ENCODE assay signal across 28 cellular contexts in the genomic region with DNA sequence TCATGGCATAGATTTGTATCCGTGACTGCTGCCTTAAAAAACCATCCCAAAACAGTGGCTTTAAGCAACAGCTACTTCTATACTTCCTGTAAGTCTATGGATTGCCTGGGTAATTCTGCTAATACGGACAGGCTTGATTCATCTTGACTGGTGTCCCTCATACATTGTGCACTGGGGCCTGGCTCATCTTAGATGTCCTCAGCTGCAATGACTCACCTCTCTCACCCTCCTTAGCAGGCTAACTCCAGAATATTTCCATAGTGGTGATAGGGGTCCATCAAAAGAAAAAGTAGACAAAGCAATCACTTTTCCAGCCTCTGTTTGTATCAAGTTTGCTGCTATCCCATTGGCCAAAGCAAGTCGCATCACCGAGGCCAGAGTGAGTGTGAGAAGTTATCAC.
"Had no signal": no experiment of that assay in that cellular context is flagged by ENCODE, and none has a peak within 500 bp of the region (broad histone marks: within the 10 kb centered on the region; RNA-seq: fewer than 3 reads in every experiment).

No MANE protein-coding gene starts in this region.

- H3K27ac ChIP-seq: body of pancreas, gastroesophageal sphincter, VCaP had no signal

- H3K27me3 ChIP-seq: body of pancreas, gastroesophageal sphincter had no signal

- H3K9me3 ChIP-seq: body of pancreas, gastroesophageal sphincter had no signal

- FAIRE-seq: colon, endometrium, endothelial cell of umbilical vein, TTC549 had no signal

- H3K36me3 ChIP-seq: gastroesophageal sphincter had no signal

- ATAC-seq: activated T-cell treated with anti-CD3 and anti-CD28 coated beads, Interleukin-2, amount 50 U/mL, for 72 hours; body of pancreas; esophagus mucosa; gastroesophageal sphincter; WTC11 had no signal

- DNase-seq: activated CD4-positive, alpha-beta memory T cell treated with anti-CD3 and anti-CD28 coated beads, Interleukin-2, amount 10 ng/mL, durations not matched to agents 7 days and 5 days; activated CD4-positive, alpha-beta T cell treated with anti-CD3 and anti-CD28 coated beads for 1 hour; activated CD4-positive, alpha-beta T cell treated with anti-CD3 and anti-CD28 coated beads for 4 hours; activated CD4-positive, alpha-beta T cell treated with anti-CD3 and anti-CD28 coated beads, Interleukin-2, amount 10 ng/mL, durations not matched to agents 7 days and 5 days; activated CD4-positive, alpha-beta T cell treated with anti-CD3 and anti-CD28 coated beads, Interleukin-2, amount 50 U/mL, for 4 hours; activated CD8-positive, alpha-beta memory T cell treated with anti-CD3 and anti-CD28 coated beads, Interleukin-2, amount 50 U/mL, for 48 hours; activated gamma-delta T cell; activated naive CD4-positive, alpha-beta T cell treated with anti-CD3 and anti-CD28 coated beads, Interleukin-2, amount 50 U/mL, for 16 hours; activated naive CD4-positive, alpha-beta T cell treated with Interleukin-2 at 50 U/mL for 16 hours; activated T-cell treated with anti-CD3 and anti-CD28 coated beads for 4 hours; activated T-cell treated with anti-CD3 and anti-CD28 coated beads, Interleukin-2, amount 50 U/mL, for 24 hours; activated T-cell treated with anti-CD3 and anti-CD28 coated beads, Interleukin-2, amount 50 U/mL, for 72 hours; amniotic stem cell; anterior cingulate cortex; body of pancreas; cortex of kidney; dermis blood vessel endothelial cell; effector CD4-positive, alpha-beta T cell; foreskin melanocyte; T-helper 2 cell had no signal

- H3K4me1 ChIP-seq: body of pancreas, gastroesophageal sphincter had no signal

- H3K4me3 ChIP-seq: body of pancreas, gastroesophageal sphincter had no signal
